Comparison of ENCODE assay signal across 12 cellular contexts in the genomic region with DNA sequence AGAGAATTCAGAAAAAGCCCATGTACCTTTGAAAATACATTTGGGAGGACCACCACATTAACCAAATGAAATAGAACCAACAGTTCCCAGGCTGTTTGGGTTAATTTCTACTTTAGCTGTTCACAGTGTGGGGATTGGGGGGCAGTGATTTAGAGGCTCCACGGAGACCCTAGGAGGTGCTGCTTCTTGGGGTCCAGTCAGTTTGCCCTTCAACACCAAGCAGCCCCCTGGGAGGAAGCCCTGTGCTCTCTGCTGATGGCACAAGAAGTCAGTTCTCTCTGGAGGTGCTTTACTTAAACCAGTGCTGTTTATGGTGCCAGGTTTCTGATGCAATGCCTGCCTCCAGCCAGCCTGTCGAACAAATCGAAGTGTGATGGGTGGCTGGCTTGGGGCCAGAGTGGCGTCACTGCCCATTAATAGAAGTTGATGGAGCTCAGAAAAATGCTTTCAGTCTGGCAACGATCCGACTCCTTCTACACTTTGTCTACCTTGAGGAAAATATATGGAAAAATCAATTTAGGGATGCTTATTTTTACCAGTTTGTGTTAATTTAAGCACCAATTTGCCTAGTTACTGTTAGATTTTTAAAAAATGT.
DNase-seq lines count a peak whose midpoint lies in the region; ATAC-seq, FAIRE-seq and TF ChIP-seq lines count a peak whose summit lies in the region.
"Had no signal": no experiment of that assay in that cellular context is flagged by ENCODE, and none has a peak within 500 bp of the region (broad histone marks: within the 10 kb centered on the region; RNA-seq: fewer than 3 reads in every experiment).

No MANE protein-coding gene starts in this region.

- H3K9me3 Mint-ChIP-seq in nephron = peaks cover 5% of the 10 kb centered on the region

- H3K27me3 Mint-ChIP-seq in nephron (ENCODE audit: low read depth) = peaks cover 5% of the 10 kb centered on the region

- no peak for TF ChIP-seq CTCF in nephron (IDR thresholded peaks at IDR 0.05; ENCODE audit: unreplicated experiment in 3 of 3)

- peak overlapping the region in 2 of 3 experiments; percentile 17 to 53 for H3K27ac Mint-ChIP-seq in nephron

- H3K4me1 Mint-ChIP-seq in nephron = peaks cover 28% of the 10 kb centered on the region

- FAIRE-seq in GM12892 (lab: Jason Lieb, UNC) = no peak

- TF ChIP-seq POLR2A in GM12892 (IDR thresholded peaks at IDR 0.05; ENCODE audit: low read depth, low read length) = no peak

- no peak overlapping the region for H3K4me3 Mint-ChIP-seq in nephron

- DNase-seq in DMS153 (lab: John Stamatoyannopoulos, UW) = peak; percentile 61
- peak; percentile 96 to 97 for DNase-seq in NCI-H446 (lab: John Stamatoyannopoulos, UW)
- DNase-seq in GM12892 (ENCODE audit: insufficient read length) = no peak
- no peak for DNase-seq in AG08395 (ENCODE audit: low spot score)
- DNase-seq: activated CD8-positive, alpha-beta memory T cell treated with anti-CD3 and anti-CD28 coated beads, Interleukin-2, amount 50 U/mL, for 48 hours; DND-41; PC-3; stimulated activated naive CD4-positive, alpha-beta T cell treated with Interleukin-2 at 50 U/mL for 16 hours had no signal

- peaks cover 4% of the 10 kb centered on the region for H3K36me3 Mint-ChIP-seq in nephron (ENCODE audit: low read depth)

- peak; percentile 68 for ATAC-seq in esophagus mucosa
- no peak for ATAC-seq in GM19035 (IDR thresholded peaks at IDR 0.05; ENCODE audit: unreplicated experiment)
- ATAC-seq in GM18868 (IDR thresholded peaks at IDR 0.05; ENCODE audit: unreplicated experiment) = no peak
- ATAC-seq: PC-3 had no signal

Comparison
In these comparisons a context has a peak if more than half of its experiments do, and no peak if none do; other contexts are left out.
1. DNase-seq: peak in DMS153 (single experiment) and NCI-H446 (2 of 2); none in GM12892 (single experiment) and AG08395 (single experiment).